12 cellular contexts compared by ENCODE assay signal in the genomic region with DNA sequence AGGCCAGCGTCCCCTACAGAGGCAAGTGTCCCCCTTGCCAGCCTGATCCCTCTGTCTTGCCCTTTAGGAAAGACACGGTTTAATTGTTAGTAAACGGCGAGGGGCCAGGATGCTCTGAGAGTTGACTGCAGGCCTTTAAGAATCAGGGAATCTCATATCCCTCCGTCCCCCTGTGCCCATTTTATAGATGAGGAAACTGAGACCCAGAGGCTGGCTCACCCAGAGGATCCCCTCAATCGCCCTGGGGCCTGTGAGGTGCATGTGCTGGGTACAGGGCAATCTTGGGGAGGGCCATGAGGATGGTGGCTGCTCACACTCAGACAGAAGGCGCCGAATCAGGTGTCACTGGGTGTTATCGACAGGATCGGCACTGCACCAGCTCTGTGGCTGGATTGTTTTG. TPM values are rescaled to one million over a fixed set of nuclear protein-coding genes. Genes with fewer than 3 reads are reported as not detected.
DNase-seq lines count a peak whose midpoint lies in the region; ATAC-seq and TF ChIP-seq lines count a peak whose summit lies in the region.
"Had no signal": no experiment of that assay in that cellular context is flagged by ENCODE, and none has a peak within 500 bp of the region (broad histone marks: within the 10 kb centered on the region; RNA-seq: fewer than 3 reads in every experiment).

No MANE protein-coding gene starts in this region.

- intact Hi-C loops in lower lobe of right lung (cut with DNase I) (no loop called here), upper lobe of right lung (cut with DNase I) (no loop called here), body of pancreas (cut with DNase I) (no loop called here)

- no peaks in the 10 kb centered on the region for H3K9me3 Mint-ChIP-seq in immature natural killer cell
- H3K9me3 Mint-ChIP-seq: effector memory CD8-positive, alpha-beta T cell had no signal

- no peak overlapping the region for H3K27ac Mint-ChIP-seq in immature natural killer cell
- H3K27ac Mint-ChIP-seq: effector memory CD8-positive, alpha-beta T cell; naive B cell had no signal

- 74% methylated on average over 10 of the region's 10 CpGs for WGBS in HUES64
- WGBS in ectodermal cell, 2 experiments: 65 to 71% methylated on average over 10 of the region's 10 CpGs
- 44 to 52% methylated on average over 5 to 10 of the region's 10 CpGs for WGBS in body of pancreas, 2 donors

- H3K27me3 ChIP-seq in HUES64 (ENCODE audit: insufficient read depth, low read length) (no peaks in the 10 kb centered on the region; the same call in 1 of the 2 replicates), ectodermal cell (ENCODE audit: control insufficient read depth, insufficient read depth, low read length, poor library complexity, severe bottlenecking) (no peaks in the 10 kb centered on the region), lower lobe of right lung (ENCODE audit: low read depth) (no peaks in the 10 kb centered on the region), upper lobe of right lung (no peaks in the 10 kb centered on the region), foreskin keratinocyte (no peaks in the 10 kb centered on the region), body of pancreas (no peaks in the 10 kb centered on the region)

- TF ChIP-seq CTCF in lower lobe of right lung (IDR thresholded peaks at IDR 0.05) (no peak), upper lobe of right lung (IDR thresholded peaks at IDR 0.05) (no peak), foreskin keratinocyte (conservative IDR thresholded peaks at IDR 0.05) (no peak), body of pancreas (IDR thresholded peaks at IDR 0.05) (no peak)

- no peaks in the 10 kb centered on the region for H3K36me3 Mint-ChIP-seq in immature natural killer cell
- H3K36me3 Mint-ChIP-seq: naive B cell had no signal

- H3K36me3 ChIP-seq in HUES64 (ENCODE audit: insufficient read depth, low read length) (no peaks in the 10 kb centered on the region), ectodermal cell (ENCODE audit: control insufficient read depth, insufficient read depth, low read length) (no peaks in the 10 kb centered on the region), lower lobe of right lung (no peaks in the 10 kb centered on the region), upper lobe of right lung (no peaks in the 10 kb centered on the region), body of pancreas (replicated peaks in 1 of 2; ENCODE audit: insufficient read depth in 1 of 2, low read depth in 2 of 2) (no peaks in the 10 kb centered on the region)
- H3K36me3 ChIP-seq: WERI-Rb-1 had no signal

- DNase-seq in lower lobe of right lung (no peak), upper lobe of right lung (no peak), immature natural killer cell (no peak), foreskin keratinocyte (no peak), body of pancreas (no peak), cortex of kidney (lab: John Stamatoyannopoulos, UW) (no peak)
- DNase-seq: effector memory CD8-positive, alpha-beta T cell; naive B cell; NCI-H2107; WERI-Rb-1 had no signal

- peaks cover 7 to 21% (median 10%) of the 10 kb centered on the region in 3 donors for H3K27me3 Mint-ChIP-seq in immature natural killer cell (ENCODE audit: low read depth in 3 of 3)

- ATAC-seq in lower lobe of right lung: no peak
- ATAC-seq in upper lobe of right lung: no peak
- no peak for ATAC-seq in foreskin keratinocyte
- ATAC-seq in body of pancreas: no peak
- ATAC-seq: effector memory CD8-positive, alpha-beta T cell had no signal

- H3K27ac ChIP-seq in HUES64 (ENCODE audit: low read depth, low read length) (no peak overlapping the region), ectodermal cell (ENCODE audit: insufficient read depth, low read depth, low read length, poor library complexity, severe bottlenecking) (no peak overlapping the region), lower lobe of right lung (no peak overlapping the region), upper lobe of right lung (no peak overlapping the region), foreskin keratinocyte (no peak overlapping the region), body of pancreas (no peak overlapping the region)
- H3K27ac ChIP-seq: WERI-Rb-1 had no signal

- peak overlapping the region; percentile 57 for H3K4me3 ChIP-seq in HUES64 (ENCODE audit: low read length)
- H3K4me3 ChIP-seq in ectodermal cell (ENCODE audit: insufficient read depth, low read depth, low read length): peak overlapping the region; percentile 43
- peak overlapping the region; percentile 44 for H3K4me3 ChIP-seq in lower lobe of right lung
- H3K4me3 ChIP-seq in upper lobe of right lung: peak overlapping the region; percentile 30
- H3K4me3 ChIP-seq in body of pancreas: no peak overlapping the region

- H3K9ac ChIP-seq in HUES64 (ENCODE audit: low read depth, low read length): peak overlapping the region; percentile 57; the same call in 1 of the 2 replicates

- H3K4me1 Mint-ChIP-seq in immature natural killer cell: no peaks in the 10 kb centered on the region

- peak overlapping the region in 1 of 5 donors; percentile 29 for H3K4me3 Mint-ChIP-seq in immature natural killer cell
- H3K4me3 Mint-ChIP-seq: effector memory CD8-positive, alpha-beta T cell had no signal

- TF ChIP-seq POLR2A in body of pancreas (IDR thresholded peaks at IDR 0.05): no peak

- no peaks in the 10 kb centered on the region for H3K9me3 ChIP-seq in HUES64 (ENCODE audit: insufficient read depth, low read depth, low read length)
- H3K9me3 ChIP-seq in ectodermal cell (ENCODE audit: control insufficient read depth, low read length): no peaks in the 10 kb centered on the region
- H3K9me3 ChIP-seq in lower lobe of right lung: no peaks in the 10 kb centered on the region
- H3K9me3 ChIP-seq in upper lobe of right lung: no peaks in the 10 kb centered on the region
- H3K9me3 ChIP-seq in body of pancreas: no peaks in the 10 kb centered on the region

- peaks cover 15% of the 10 kb centered on the region for H3K4me1 ChIP-seq in HUES64 (ENCODE audit: insufficient read depth, low read length)
- no peaks in the 10 kb centered on the region for H3K4me1 ChIP-seq in ectodermal cell (ENCODE audit: control insufficient read depth, insufficient read depth, low read length)
- no peaks in the 10 kb centered on the region for H3K4me1 ChIP-seq in lower lobe of right lung
- H3K4me1 ChIP-seq in upper lobe of right lung: no peaks in the 10 kb centered on the region
- peaks cover 23% of the 10 kb centered on the region for H3K4me1 ChIP-seq in foreskin keratinocyte
- peaks cover 4% of the 10 kb centered on the region for H3K4me1 ChIP-seq in body of pancreas

RNA-seq across cellular contexts. Expression of a gene that starts 0.6 kb away (rescaled TPM):
- 6.9 TPM for polyA plus RNA-seq in HUES64 (2013, experiment 1 of 2)
- polyA plus RNA-seq in HUES64 (2013, experiment 2 of 2): 8.7 TPM
- polyA plus RNA-seq in ectodermal cell (2013, experiment 1 of 4): 26.7 TPM
- polyA plus RNA-seq in ectodermal cell (2013, experiment 2 of 4): 29.0 TPM
- 20.3 TPM for polyA plus RNA-seq in ectodermal cell (2013, experiment 3 of 4)
- polyA plus RNA-seq in ectodermal cell (2013, experiment 4 of 4): 23.5 TPM
- 17.9 TPM for total RNA-seq in lower lobe of right lung
- 16.3 TPM for total RNA-seq in upper lobe of right lung
- polyA plus RNA-seq in immature natural killer cell: 1 to 10 TPM; 3.2 to 6.2 (median 3.4) TPM
- total RNA-seq in foreskin keratinocyte: 23.3 and 39.0 TPM in 2 replicates
- polyA plus RNA-seq in foreskin keratinocyte: 15.3 and 22.7 TPM in 2 replicates
- 1 to 10 TPM; 2.0 to 6.5 TPM for total RNA-seq in body of pancreas

Comparison
In these comparisons a context has a peak if more than half of its experiments do, and no peak if none do; other contexts are left out.
1. H3K4me3 ChIP-seq: peak in HUES64 (single experiment), ectodermal cell (single experiment), lower lobe of right lung (single experiment) and upper lobe of right lung (single experiment); none in body of pancreas (0 of 2).